In genomic region chr12:52081263-52081733, GRCh38 we compare ENCODE assay signal across 10 cellular contexts. TPM values are rescaled to one million over a fixed set of nuclear protein-coding genes. Genes with fewer than 3 reads are reported as not detected.
DNase-seq lines count a peak whose midpoint lies in the region; ATAC-seq and TF ChIP-seq lines count a peak whose summit lies in the region.
"Had no signal": no experiment of that assay in that cellular context is flagged by ENCODE, and none has a peak within 500 bp of the region (broad histone marks: within the 10 kb centered on the region; RNA-seq: fewer than 3 reads in every experiment).

No MANE protein-coding gene starts in this region.

- peaks cover 17% of the 10 kb centered on the region for H3K36me3 Mint-ChIP-seq in activated T-cell treated with anti-CD3 and anti-CD28 coated beads, Interleukin-2, amount 50 U/mL, for 4 hours (ENCODE audit: insufficient read depth)
- H3K36me3 Mint-ChIP-seq in stimulated activated effector memory CD8-positive, alpha-beta T cell treated with anti-CD3 and anti-CD28 coated beads, Interleukin-12 subunit alpha, Interleukin-12 subunit beta, amount 100 ng/mL, for 72 hours = peaks cover 19% of the 10 kb centered on the region
- peaks cover 7 to 13% (median 8%) of the 10 kb centered on the region in 3 donors for H3K36me3 Mint-ChIP-seq in immature natural killer cell

- H3K4me3 Mint-ChIP-seq in activated T-cell treated with anti-CD3 and anti-CD28 coated beads, Interleukin-2, amount 50 U/mL, for 4 hours = no peak overlapping the region
- no peak overlapping the region for H3K4me3 Mint-ChIP-seq in stimulated activated effector memory CD8-positive, alpha-beta T cell treated with anti-CD3 and anti-CD28 coated beads, Interleukin-12 subunit alpha, Interleukin-12 subunit beta, amount 100 ng/mL, for 72 hours
- H3K4me3 Mint-ChIP-seq in immature natural killer cell = no peak overlapping the region
- H3K4me3 Mint-ChIP-seq: stimulated activated naive CD8-positive, alpha-beta T cell treated with anti-CD3 and anti-CD28 coated beads, Interleukin-15, Interleukin-2, amounts not matched to agents 100 ng/mL and 50 ng/mL, for 24 hours had no signal

- H3K9me3 ChIP-seq in MM.1S (replicated peaks; ENCODE audit: insufficient read depth, low read length) (no peaks in the 10 kb centered on the region), prostate gland (no peaks in the 10 kb centered on the region)

- no peak for TF ChIP-seq POLR2A in prostate gland (IDR thresholded peaks at IDR 0.05)

- H3K27ac ChIP-seq in MM.1S (ENCODE audit: low read length) (no peak overlapping the region), angular gyrus (ENCODE audit: low read depth, low read length) (peak overlapping the region; percentile 32), prostate gland (peak overlapping the region; percentile 72 to 88)

- H3K4me1 ChIP-seq in MM.1S (ENCODE audit: low read length) (peaks cover 18% of the 10 kb centered on the region), prostate gland (replicated peaks) (peaks cover 7% of the 10 kb centered on the region)

- DNase-seq in activated T-cell treated with anti-CD3 and anti-CD28 coated beads, Interleukin-2, amount 50 U/mL, for 4 hours = no peak
- DNase-seq in activated T-cell treated with anti-CD3 and anti-CD28 coated beads for 4 hours = no peak
- peak; percentile 23 for DNase-seq in MM.1S
- no peak for DNase-seq in prostate gland (ENCODE audit: low spot score)
- DNase-seq in DMS 273 treated with DMSO at 0.1 percent for 48 hours (lab: John Stamatoyannopoulos, UW) = no peak
- DNase-seq in stimulated activated effector memory CD8-positive, alpha-beta T cell treated with anti-CD3 and anti-CD28 coated beads, Interleukin-12 subunit alpha, Interleukin-12 subunit beta, amount 100 ng/mL, for 72 hours (ENCODE audit: low spot score in 2 of 2) = no peak
- DNase-seq in immature natural killer cell = no peak

- no peaks in the 10 kb centered on the region for H3K27me3 ChIP-seq in MM.1S (replicated peaks; ENCODE audit: insufficient read depth, low read length)
- H3K27me3 ChIP-seq in prostate gland (replicated peaks; ENCODE audit: insufficient read depth) = no peaks in the 10 kb centered on the region

- H3K9me3 Mint-ChIP-seq in activated T-cell treated with anti-CD3 and anti-CD28 coated beads, Interleukin-2, amount 50 U/mL, for 4 hours = no peaks in the 10 kb centered on the region
- no peaks in the 10 kb centered on the region for H3K9me3 Mint-ChIP-seq in stimulated activated effector memory CD8-positive, alpha-beta T cell treated with anti-CD3 and anti-CD28 coated beads, Interleukin-12 subunit alpha, Interleukin-12 subunit beta, amount 100 ng/mL, for 72 hours
- no peaks in the 10 kb centered on the region for H3K9me3 Mint-ChIP-seq in immature natural killer cell
- H3K9me3 Mint-ChIP-seq: stimulated activated naive CD8-positive, alpha-beta T cell treated with anti-CD3 and anti-CD28 coated beads, Interleukin-15, Interleukin-2, amounts not matched to agents 100 ng/mL and 50 ng/mL, for 24 hours had no signal

- peaks cover 10% of the 10 kb centered on the region for H3K4me1 Mint-ChIP-seq in activated T-cell treated with anti-CD3 and anti-CD28 coated beads, Interleukin-2, amount 50 U/mL, for 4 hours (ENCODE audit: low read depth)
- peaks cover 14% of the 10 kb centered on the region for H3K4me1 Mint-ChIP-seq in stimulated activated effector memory CD8-positive, alpha-beta T cell treated with anti-CD3 and anti-CD28 coated beads, Interleukin-12 subunit alpha, Interleukin-12 subunit beta, amount 100 ng/mL, for 72 hours
- no peaks in the 10 kb centered on the region for H3K4me1 Mint-ChIP-seq in immature natural killer cell

- H3K79me2 ChIP-seq in MM.1S (ENCODE audit: low read length) = peaks cover 3% of the 10 kb centered on the region; the same call in 1 of the 2 replicates

- H3K27ac Mint-ChIP-seq in stimulated activated effector memory CD8-positive, alpha-beta T cell treated with anti-CD3 and anti-CD28 coated beads, Interleukin-12 subunit alpha, Interleukin-12 subunit beta, amount 100 ng/mL, for 72 hours = no peak overlapping the region
- peak overlapping the region in 1 of 6 donors; percentile 7 for H3K27ac Mint-ChIP-seq in immature natural killer cell
- H3K27ac Mint-ChIP-seq: stimulated activated naive CD8-positive, alpha-beta T cell treated with anti-CD3 and anti-CD28 coated beads, Interleukin-15, Interleukin-2, amounts not matched to agents 100 ng/mL and 50 ng/mL, for 24 hours had no signal

- 26% methylated on average over 9 of the region's 9 CpGs for WGBS in prostate gland

- no peak overlapping the region for H2AFZ ChIP-seq in MM.1S (ENCODE audit: low read length)

- H3K4me3 ChIP-seq in MM.1S (ENCODE audit: low read length) = no peak overlapping the region
- H3K4me3 ChIP-seq in prostate gland = no peak overlapping the region

- ATAC-seq in activated T-cell treated with anti-CD3 and anti-CD28 coated beads, Interleukin-2, amount 50 U/mL, for 4 hours = peak; percentile 19 to 31
- no peak for ATAC-seq in stimulated activated effector memory CD8-positive, alpha-beta T cell treated with anti-CD3 and anti-CD28 coated beads, Interleukin-12 subunit alpha, Interleukin-12 subunit beta, amount 100 ng/mL, for 72 hours

- no peaks in the 10 kb centered on the region for H4K20me1 ChIP-seq in MM.1S (ENCODE audit: insufficient read depth, low read length)

- H3F3A ChIP-seq in MM.1S (ENCODE audit: insufficient read depth, low read length) = no peaks in the 10 kb centered on the region

- H3K9ac ChIP-seq in MM.1S (ENCODE audit: low read length) = no peak overlapping the region

- TF ChIP-seq CTCF in MM.1S (IDR thresholded peaks at IDR 0.05; ENCODE audit: low read length) (no peak), prostate gland (IDR thresholded peaks at IDR 0.05) (no peak)

- no peaks in the 10 kb centered on the region for H3K9me2 ChIP-seq in MM.1S (replicated peaks; ENCODE audit: insufficient read depth, low read length)

- no peak overlapping the region for H3K4me2 ChIP-seq in MM.1S (ENCODE audit: low read depth, low read length)

- peaks cover 5% of the 10 kb centered on the region for H3K27me3 Mint-ChIP-seq in activated T-cell treated with anti-CD3 and anti-CD28 coated beads, Interleukin-2, amount 50 U/mL, for 4 hours (ENCODE audit: low read depth)
- H3K27me3 Mint-ChIP-seq in immature natural killer cell (ENCODE audit: low read depth in 3 of 3) = peaks cover 0 to 2% (median 2%) of the 10 kb centered on the region in 3 donors
- H3K27me3 Mint-ChIP-seq: stimulated activated naive CD8-positive, alpha-beta T cell treated with anti-CD3 and anti-CD28 coated beads, Interleukin-15, Interleukin-2, amounts not matched to agents 100 ng/mL and 50 ng/mL, for 24 hours had no signal

- intact Hi-C loops in prostate gland (cut with DNase I) = no loop called here

- H3K36me3 ChIP-seq in MM.1S (replicated peaks; ENCODE audit: insufficient read depth, low read length) (no peaks in the 10 kb centered on the region), prostate gland (peaks cover 0 to 9% of the 10 kb centered on the region in 2 donors)

RNA-seq across cellular contexts. Expression of gene SMIM41, which starts 1.8 kb away (rescaled TPM):
- not detected for total RNA-seq in activated T-cell treated with anti-CD3 and anti-CD28 coated beads, Interleukin-2, amount 50 U/mL, for 4 hours
- 10 to 100 TPM in 1 of 2 donors, 1 to 10 TPM in 1; 7.5 to 30.2 TPM for total RNA-seq in prostate gland
- polyA plus RNA-seq in immature natural killer cell = not detected
- polyA plus RNA-seq: BJ had no signal

RNA-seq across cellular contexts. Expression of gene ATG101, which starts 11.5 kb away (rescaled TPM):
- total RNA-seq in activated T-cell treated with anti-CD3 and anti-CD28 coated beads, Interleukin-2, amount 50 U/mL, for 4 hours = 10 to 100 TPM; 59.6 to 69.7 (median 62.0) TPM
- 10 to 100 TPM; 60.0 to 64.1 TPM for total RNA-seq in prostate gland
- polyA plus RNA-seq in immature natural killer cell = 10 to 100 TPM; 25.8 to 50.8 (median 32.2) TPM

RNA-seq across cellular contexts. Expression of gene NR4A1, which starts 30.1 kb away (rescaled TPM):
- total RNA-seq in activated T-cell treated with anti-CD3 and anti-CD28 coated beads, Interleukin-2, amount 50 U/mL, for 4 hours = 10 to 100 TPM; 26.0 to 34.5 (median 31.3) TPM
- total RNA-seq in prostate gland = 100 to 1,000 TPM in 1 of 2 donors, 10 to 100 TPM in 1; 85.1 to 125 TPM
- 1 to 10 TPM in 2 of 3 donors, under 1 TPM in 1; 0.83 to 2.1 (median 1.3) TPM for polyA plus RNA-seq in immature natural killer cell

Comparison
In these comparisons a context has a peak if more than half of its experiments do, and no peak if none do; other contexts are left out.
1. RNA of gene SMIM41, which starts 1.8 kb away (total RNA-seq): 7.5 to 30.2 TPM in prostate gland; not detected in activated T-cell treated with anti-CD3 and anti-CD28 coated beads, Interleukin-2, amount 50 U/mL, for 4 hours; every median in the first group is over 4 times any median in the second.